ENCODE assay signal across 8 cellular contexts in genomic region chr18:13611058-13611615, GRCh38.
DNase-seq lines count a peak whose midpoint lies in the region; ATAC-seq and TF ChIP-seq lines count a peak whose summit lies in the region.

No MANE protein-coding gene starts in this region.

- H3K36me3 Mint-ChIP-seq in Calu3 (ENCODE audit: insufficient read depth, unreplicated experiment), result no peaks in the 10 kb centered on the region

- H3K36me3 ChIP-seq in skeletal muscle satellite cell (ENCODE audit: insufficient read depth, low read length), result no peaks in the 10 kb centered on the region

- H3K4me3 ChIP-seq in skeletal muscle satellite cell (ENCODE audit: low read length), result peak overlapping the region; percentile 62

- H3K9me3 Mint-ChIP-seq in Calu3 (ENCODE audit: low read depth, unreplicated experiment), result no peaks in the 10 kb centered on the region

- H3K4me3 Mint-ChIP-seq in Calu3 (ENCODE audit: low read depth, unreplicated experiment), result no peak overlapping the region

- H3K4me2 ChIP-seq in skeletal muscle satellite cell (ENCODE audit: low read length), result peak overlapping the region; percentile 80

- peaks cover 12% of the 10 kb centered on the region for H3K4me1 ChIP-seq in skeletal muscle satellite cell (ENCODE audit: control insufficient read depth, insufficient read depth, low read length)

- CTCF ChIA-PET in Calu3 (lab: Charles Lee), result no interaction called here

- H3K27ac Mint-ChIP-seq in Calu3 (ENCODE audit: unreplicated experiment), result no peak overlapping the region

- ATAC-seq in HG03439 (IDR thresholded peaks at IDR 0.05; ENCODE audit: unreplicated experiment), result peak; percentile 30

- intact Hi-C loops in Calu3 (cut with micrococcal nuclease; ENCODE audit: unreplicated experiment), result no loop called here

- peaks cover 67% of the 10 kb centered on the region for H3K27me3 Mint-ChIP-seq in Calu3 (ENCODE audit: unreplicated experiment)

- no TSS peak for BruUV-seq in Calu3 (replicated peaks; lab: Mats Ljungman, UMichigan)

- peaks cover 45% of the 10 kb centered on the region for H3K27me3 ChIP-seq in skeletal muscle satellite cell (ENCODE audit: control insufficient read depth, insufficient read depth, low read length)

- H3K4me1 Mint-ChIP-seq in Calu3 (ENCODE audit: low read depth, unreplicated experiment), result no peaks in the 10 kb centered on the region

- peak; percentile 64 for DNase-seq in NCI-H748 (lab: John Stamatoyannopoulos, UW; ENCODE audit: unreplicated experiment)
- no peak for DNase-seq in NCI-H748 treated with DMSO at 0.1 percent for 48 hours (lab: John Stamatoyannopoulos, UW)
- peak in 43 of 56 donors; percentile 38 to 89 (median 69) for DNase-seq in amygdala (lab: John Stamatoyannopoulos, UW)
- peak; percentile 72 to 89 for DNase-seq in hippocampal formation (lab: John Stamatoyannopoulos, UW)
- no peak for DNase-seq in Calu3
- DNase-seq in NCI-H526 treated with DMSO at 0.1 percent for 48 hours (lab: John Stamatoyannopoulos, UW), result no peak

- peak overlapping the region; percentile 57 for H3K9ac ChIP-seq in skeletal muscle satellite cell (ENCODE audit: low read depth, low read length)

- no peaks in the 10 kb centered on the region for H3K9me3 ChIP-seq in skeletal muscle satellite cell (replicated peaks; ENCODE audit: low read length)

- no peak for TF ChIP-seq CTCF in Calu3 (IDR thresholded peaks at IDR 0.05; ENCODE audit: unreplicated experiment)

Comparison
In these comparisons a context has a peak if more than half of its experiments do, and no peak if none do; other contexts are left out.
1. DNase-seq: peak in NCI-H748 (single experiment), amygdala (43 of 56) and hippocampal formation (2 of 2); none in NCI-H748 treated with DMSO at 0.1 percent for 48 hours (single experiment), Calu3 (single experiment) and NCI-H526 treated with DMSO at 0.1 percent for 48 hours (single experiment).